ENCODE assay signal across 17 cellular contexts in the genomic region with DNA sequence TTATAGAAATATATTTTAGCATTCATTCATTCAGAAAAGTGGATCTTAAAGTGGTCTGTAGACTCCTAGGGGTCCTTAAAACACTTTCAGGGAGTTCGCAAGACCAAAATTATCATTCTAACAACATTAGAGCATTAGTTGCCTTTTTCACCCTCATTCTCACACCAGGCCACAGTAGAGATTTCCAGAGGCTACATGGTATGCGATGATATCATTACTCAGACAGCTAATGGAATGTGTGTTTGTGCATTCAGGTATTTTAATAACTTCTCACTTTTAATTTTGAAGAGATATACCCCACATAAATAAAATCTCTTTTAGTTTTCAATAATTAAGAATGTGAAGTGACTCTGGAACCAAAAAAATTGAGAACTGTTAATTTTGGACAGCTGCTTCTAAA.
DNase-seq lines count a peak whose midpoint lies in the region; ATAC-seq, FAIRE-seq and TF ChIP-seq lines count a peak whose summit lies in the region.
"Had no signal": no experiment of that assay in that cellular context is flagged by ENCODE, and none has a peak within 500 bp of the region (broad histone marks: within the 10 kb centered on the region; RNA-seq: fewer than 3 reads in every experiment).

No MANE protein-coding gene starts in this region.

- no peak for FAIRE-seq in urothelium cell line (lab: Jason Lieb, UNC)
- FAIRE-seq: HepG2 had no signal

- intact Hi-C loops in left ventricle myocardium inferior (cut with micrococcal nuclease), result no loop called here

- no peak overlapping the region for H3K27ac ChIP-seq in brain microvascular endothelial cell
- peak overlapping the region; percentile 75 for H3K27ac ChIP-seq in mesenchymal stem cell (ENCODE audit: low read length, poor library complexity, severe bottlenecking)
- H3K27ac ChIP-seq in left ventricle myocardium inferior (replicated peaks), result no peak overlapping the region
- H3K27ac ChIP-seq: KMS-11 had no signal

- H3K23ac ChIP-seq in mesenchymal stem cell (ENCODE audit: low read length in 2 of 2), result no peak overlapping the region

- no peak overlapping the region for H3K4ac ChIP-seq in mesenchymal stem cell (ENCODE audit: low read depth in 1 of 2, low read length in 2 of 2)

- no peaks in the 10 kb centered on the region for H3K9me3 ChIP-seq in mesenchymal stem cell (ENCODE audit: control insufficient read depth, low read length)
- H3K9me3 ChIP-seq in left ventricle myocardium inferior (replicated peaks), result no peaks in the 10 kb centered on the region
- H3K9me3 ChIP-seq: BE2C had no signal

- H2BK12ac ChIP-seq in mesenchymal stem cell (ENCODE audit: low read length in 2 of 2), result no peak overlapping the region

- DNase-seq in brain microvascular endothelial cell (peak; percentile 6), mesenchymal stem cell (peak; percentile 2), urothelium cell line (ENCODE audit: low spot score) (peak; percentile 33), left ventricle myocardium inferior (no peak), NCI-H2227 treated with DMSO at 0.1 percent for 48 hours (lab: John Stamatoyannopoulos, UW) (no peak)
- no peak for DNase-seq in activated naive CD4-positive, alpha-beta T cell treated with anti-CD3 and anti-CD28 coated beads, Interleukin-2, amount 50 U/mL, for 72 hours (ENCODE audit: low spot score in 2 of 2)
- DNase-seq: BE2C; Calu3; CD4-positive, alpha-beta T cell; NCI-H1092; NCI-H146; OCI-M1; SHP77 treated with DMSO at 0.1 percent for 48 hours had no signal

- TF ChIP-seq CTCF in brain microvascular endothelial cell (IDR thresholded peaks at IDR 0.05; ENCODE audit: low read depth, low read length, missing control alignments), result no peak
- no peak for TF ChIP-seq CTCF in left ventricle myocardium inferior (IDR thresholded peaks at IDR 0.05; ENCODE audit: borderline replicate concordance)

- H3K4me3 ChIP-seq in brain microvascular endothelial cell (ENCODE audit: low read depth, low read length) (no peak overlapping the region), mesenchymal stem cell (ENCODE audit: insufficient read depth in 1 of 2, low read depth in 1 of 2, low read length in 2 of 2) (no peak overlapping the region), left ventricle myocardium inferior (no peak overlapping the region)
- H3K4me3 ChIP-seq: GM23338 had no signal

- H2BK120ac ChIP-seq in mesenchymal stem cell (ENCODE audit: low read depth, low read length), result no peak overlapping the region

- H3K9ac ChIP-seq in mesenchymal stem cell (ENCODE audit: low read length), result no peak overlapping the region
- H3K9ac ChIP-seq: KMS-11 had no signal

- no peak overlapping the region for H4K8ac ChIP-seq in mesenchymal stem cell (ENCODE audit: low read length)

- no peaks in the 10 kb centered on the region for H3K79me1 ChIP-seq in mesenchymal stem cell (replicated peaks; ENCODE audit: low read length, poor library complexity, severe bottlenecking)

- no peak overlapping the region for H2BK15ac ChIP-seq in mesenchymal stem cell (ENCODE audit: low read depth, poor library complexity, severe bottlenecking)

- H3K36me3 ChIP-seq in brain microvascular endothelial cell (replicated peaks), result no peaks in the 10 kb centered on the region
- H3K36me3 ChIP-seq in mesenchymal stem cell (ENCODE audit: control insufficient read depth in 1 of 2, insufficient read depth in 2 of 2, low read depth in 1 of 2, low read length in 2 of 2), result no peaks in the 10 kb centered on the region
- no peaks in the 10 kb centered on the region for H3K36me3 ChIP-seq in left ventricle myocardium inferior
- H3K36me3 ChIP-seq: BE2C had no signal

- H3K36me3 Mint-ChIP-seq in activated naive CD4-positive, alpha-beta T cell treated with anti-CD3 and anti-CD28 coated beads, Interleukin-2, amount 50 U/mL, for 72 hours, result no peaks in the 10 kb centered on the region

- 33% methylated on average over 1 of the region's 2 CpGs for WGBS in mesenchymal stem cell

- H3K4me1 ChIP-seq in mesenchymal stem cell (ENCODE audit: control insufficient read depth, insufficient read depth, low read depth, low read length) (peaks cover 2% of the 10 kb centered on the region), left ventricle myocardium inferior (no peaks in the 10 kb centered on the region)
- H3K4me1 ChIP-seq: BE2C had no signal

- no peak overlapping the region for H2AFZ ChIP-seq in mesenchymal stem cell (ENCODE audit: low read depth, low read length)
- H2AFZ ChIP-seq: GM23338 had no signal

- H3K18ac ChIP-seq in mesenchymal stem cell (ENCODE audit: low read depth in 1 of 2, low read length in 2 of 2), result no peak overlapping the region

- H2BK5ac ChIP-seq in mesenchymal stem cell (ENCODE audit: low read depth, low read length, poor library complexity, severe bottlenecking), result no peak overlapping the region

- H3K27ac Mint-ChIP-seq in activated naive CD4-positive, alpha-beta T cell treated with anti-CD3 and anti-CD28 coated beads, Interleukin-2, amount 50 U/mL, for 72 hours, result no peak overlapping the region
- H3K27ac Mint-ChIP-seq: CD4-positive, alpha-beta T cell; GM23338 had no signal

- no peaks in the 10 kb centered on the region for H3K9me3 Mint-ChIP-seq in activated naive CD4-positive, alpha-beta T cell treated with anti-CD3 and anti-CD28 coated beads, Interleukin-2, amount 50 U/mL, for 72 hours
- H3K9me3 Mint-ChIP-seq: CD4-positive, alpha-beta T cell; GM23338 had no signal

- H3K27me3 ChIP-seq in brain microvascular endothelial cell (replicated peaks), result no peaks in the 10 kb centered on the region
- no peaks in the 10 kb centered on the region for H3K27me3 ChIP-seq in mesenchymal stem cell (ENCODE audit: control insufficient read depth in 1 of 2, insufficient read depth in 1 of 2, low read length in 2 of 2)
- H3K27me3 ChIP-seq in left ventricle myocardium inferior (ENCODE audit: low read depth), result no peaks in the 10 kb centered on the region
- H3K27me3 ChIP-seq: BE2C had no signal

- no peak for TF ChIP-seq RAD21 in Ishikawa (IDR thresholded peaks at IDR 0.05; ENCODE audit: low read depth)

- H3K4me2 ChIP-seq in mesenchymal stem cell (ENCODE audit: low read length, poor library complexity, severe bottlenecking), result no peak overlapping the region
- H3K4me2 ChIP-seq: GM23338, KMS-11 had no signal

- H3K14ac ChIP-seq in mesenchymal stem cell (ENCODE audit: low read length in 2 of 2), result no peak overlapping the region

- in situ Hi-C loops in brain microvascular endothelial cell (cut with HindIII; ENCODE audit: low pct_ligation_motif_present, low sequenced_read_pairs), result no loop called here

- no peak for TF ChIP-seq EP300 in Ishikawa (IDR thresholded peaks at IDR 0.05; ENCODE audit: borderline replicate concordance)

- H2AK5ac ChIP-seq in mesenchymal stem cell (ENCODE audit: low read length, severe bottlenecking), result no peak overlapping the region

- no peak for ATAC-seq in activated naive CD4-positive, alpha-beta T cell treated with anti-CD3 and anti-CD28 coated beads, Interleukin-2, amount 50 U/mL, for 72 hours
- ATAC-seq: GM23338, HepG2 had no signal

- no peak overlapping the region for H4K91ac ChIP-seq in mesenchymal stem cell (ENCODE audit: low read length)

TF ChIP-seq in Ishikawa, 13 proteins besides CTCF, POLR2A, EP300 and RAD21:
- TF ChIP-seq TEAD4 (IDR thresholded peaks at IDR 0.05), result peak; percentile 81
- TF ChIP-seq, protein P1, sequence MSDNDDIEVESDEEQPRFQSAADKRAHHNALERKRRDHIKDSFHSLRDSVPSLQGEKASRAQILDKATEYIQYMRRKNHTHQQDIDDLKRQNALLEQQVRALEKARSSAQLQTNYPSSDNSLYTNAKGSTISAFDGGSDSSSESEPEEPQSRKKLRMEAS (IDR thresholded peaks at IDR 0.05), result no peak

Comparison
In these comparisons a context has a peak if more than half of its experiments do, and no peak if none do; other contexts are left out.
1. DNase-seq: peak in brain microvascular endothelial cell (single experiment), mesenchymal stem cell (single experiment) and urothelium cell line (single experiment); none in activated naive CD4-positive, alpha-beta T cell treated with anti-CD3 and anti-CD28 coated beads, Interleukin-2, amount 50 U/mL, for 72 hours (0 of 2), left ventricle myocardium inferior (single experiment) and NCI-H2227 treated with DMSO at 0.1 percent for 48 hours (single experiment).